39 cellular contexts compared by ENCODE assay signal in genomic region chr13:37290691-37291090, GRCh38.
"Had no signal": no experiment of that assay in that cellular context is flagged by ENCODE, and none has a peak within 500 bp of the region (broad histone marks: within the 10 kb centered on the region; RNA-seq: fewer than 3 reads in every experiment).

No MANE protein-coding gene starts in this region.

- H3K9me3 Mint-ChIP-seq: activated naive CD4-positive, alpha-beta T cell treated with anti-CD3 and anti-CD28 coated beads for 36 hours; activated naive CD4-positive, alpha-beta T cell treated with anti-CD3 and anti-CD28 coated beads, Interleukin-2, amount 50 U/mL, for 24 hours; activated naive CD8-positive, alpha-beta T cell treated with anti-CD3 and anti-CD28 coated beads for 36 hours; activated naive CD8-positive, alpha-beta T cell treated with anti-CD3 and anti-CD28 coated beads, Interleukin-2, amount 50 U/mL, for 24 hours; activated T-helper 1 cell treated with anti-CD3 and anti-CD28 coated beads, Interleukin-12 subunit alpha, Interleukin-12 subunit beta, Interleukin-2, Interleukin-4 antibody, amounts not matched to agents 30 ng/mL and 10 ng/mL and 1 ng/mL, durations not matched to agents 14 hours and 24 hours and 36 hours had no signal

- H3K4me3 Mint-ChIP-seq: activated naive CD4-positive, alpha-beta T cell treated with anti-CD3 and anti-CD28 coated beads for 36 hours; activated naive CD4-positive, alpha-beta T cell treated with anti-CD3 and anti-CD28 coated beads, Interleukin-2, amount 10 ng/mL, durations not matched to agents 7 days and 5 days; activated naive CD4-positive, alpha-beta T cell treated with anti-CD3 and anti-CD28 coated beads, Interleukin-2, amount 50 U/mL, for 24 hours; activated naive CD8-positive, alpha-beta T cell; activated naive CD8-positive, alpha-beta T cell treated with anti-CD3 and anti-CD28 coated beads for 36 hours; activated naive CD8-positive, alpha-beta T cell treated with anti-CD3 and anti-CD28 coated beads, Interleukin-2, amount 10 ng/mL, durations not matched to agents 7 days and 5 days; activated naive CD8-positive, alpha-beta T cell treated with anti-CD3 and anti-CD28 coated beads, Interleukin-2, amount 50 U/mL, for 24 hours; activated T-cell treated with anti-CD3 and anti-CD28 coated beads, Interleukin-2, amount 50 U/mL, for 24 hours; activated T-cell treated with anti-CD3 and anti-CD28 coated beads, Interleukin-2, amount 50 U/mL, for 4 hours; activated T-cell treated with anti-CD3 and anti-CD28 coated beads, Interleukin-2, amount 50 U/mL, for 72 hours; activated T-helper 1 cell treated with anti-CD3 and anti-CD28 coated beads, Interleukin-12 subunit alpha, Interleukin-12 subunit beta, Interleukin-2, Interleukin-4 antibody, amounts not matched to agents 30 ng/mL and 10 ng/mL and 1 ng/mL, durations not matched to agents 14 hours and 24 hours and 36 hours; activated T-helper 17 cell treated with anti-CD3 and anti-CD28 coated beads, Interleukin-2, amount 50 U/mL, for 72 hours; brain; central memory CD8-positive, alpha-beta T cell had no signal

- FAIRE-seq: bronchial epithelial cell had no signal

- H3K4me3 ChIP-seq: adrenal gland, ascending aorta, body of pancreas, breast epithelium, cardiac muscle cell had no signal

- H3K36me3 ChIP-seq: adrenal gland, ascending aorta, brain microvascular endothelial cell, breast epithelium, cardiac muscle cell had no signal

- H3K9me3 ChIP-seq: adrenal gland, ascending aorta, body of pancreas, breast epithelium had no signal

- H3K27me3 Mint-ChIP-seq: activated naive CD4-positive, alpha-beta T cell treated with anti-CD3 and anti-CD28 coated beads, Interleukin-2, amount 10 ng/mL, durations not matched to agents 7 days and 5 days; activated naive CD4-positive, alpha-beta T cell treated with anti-CD3 and anti-CD28 coated beads, Interleukin-2, amount 50 U/mL, for 24 hours; activated naive CD8-positive, alpha-beta T cell; activated naive CD8-positive, alpha-beta T cell treated with anti-CD3 and anti-CD28 coated beads for 36 hours; activated naive CD8-positive, alpha-beta T cell treated with anti-CD3 and anti-CD28 coated beads, Interleukin-2, amount 10 ng/mL, durations not matched to agents 7 days and 5 days; activated naive CD8-positive, alpha-beta T cell treated with anti-CD3 and anti-CD28 coated beads, Interleukin-2, amount 50 U/mL, for 24 hours; activated T-cell treated with anti-CD3 and anti-CD28 coated beads, Interleukin-2, amount 50 U/mL, for 24 hours; activated T-helper 17 cell treated with anti-CD3 and anti-CD28 coated beads, Interleukin-2, amount 50 U/mL, for 72 hours; brain; central memory CD8-positive, alpha-beta T cell had no signal

- H3K27me3 ChIP-seq: adrenal gland, ascending aorta, body of pancreas, brain microvascular endothelial cell, breast epithelium, cardiac muscle cell had no signal

- H3K36me3 Mint-ChIP-seq: activated naive CD4-positive, alpha-beta T cell treated with anti-CD3 and anti-CD28 coated beads, Interleukin-2, amount 10 ng/mL, durations not matched to agents 7 days and 5 days; activated naive CD4-positive, alpha-beta T cell treated with anti-CD3 and anti-CD28 coated beads, Interleukin-2, amount 50 U/mL, for 24 hours; activated naive CD4-positive, alpha-beta T cell treated with anti-CD3 and anti-CD28 coated beads, Interleukin-2, amount 50 U/mL, for 72 hours; activated naive CD8-positive, alpha-beta T cell; activated naive CD8-positive, alpha-beta T cell treated with anti-CD3 and anti-CD28 coated beads for 36 hours; activated naive CD8-positive, alpha-beta T cell treated with anti-CD3 and anti-CD28 coated beads, Interleukin-2, amount 10 ng/mL, durations not matched to agents 7 days and 5 days; brain had no signal

- H3K4me1 Mint-ChIP-seq: activated naive CD4-positive, alpha-beta T cell treated with anti-CD3 and anti-CD28 coated beads, Interleukin-2, amount 10 ng/mL, durations not matched to agents 7 days and 5 days; activated naive CD4-positive, alpha-beta T cell treated with anti-CD3 and anti-CD28 coated beads, Interleukin-2, amount 50 U/mL, for 24 hours; activated naive CD8-positive, alpha-beta T cell treated with anti-CD3 and anti-CD28 coated beads for 36 hours; activated naive CD8-positive, alpha-beta T cell treated with anti-CD3 and anti-CD28 coated beads, Interleukin-2, amount 10 ng/mL, durations not matched to agents 7 days and 5 days; activated naive CD8-positive, alpha-beta T cell treated with anti-CD3 and anti-CD28 coated beads, Interleukin-2, amount 50 U/mL, for 24 hours; activated T-helper 17 cell treated with anti-CD3 and anti-CD28 coated beads, Interleukin-2, amount 50 U/mL, for 72 hours; brain; central memory CD8-positive, alpha-beta T cell had no signal

- DNase-seq: activated effector memory CD4-positive, alpha-beta T cell treated with anti-CD3 and anti-CD28 coated beads, Interleukin-2, amount 50 U/mL, for 16 hours; activated effector memory CD4-positive, alpha-beta T cell treated with Interleukin-2 at 50 U/mL for 16 hours; activated gamma-delta T cell; activated gamma-delta T cell treated with Interleukin-2 at 50 U/mL for 16 hours; activated naive CD4-positive, alpha-beta T cell; activated naive CD4-positive, alpha-beta T cell treated with anti-CD3 and anti-CD28 coated beads for 36 hours; activated naive CD4-positive, alpha-beta T cell treated with anti-CD3 and anti-CD28 coated beads, Interleukin-2, amount 10 ng/mL, durations not matched to agents 7 days and 5 days; activated naive CD4-positive, alpha-beta T cell treated with anti-CD3 and anti-CD28 coated beads, Interleukin-2, amount 50 U/mL, for 16 hours; activated naive CD4-positive, alpha-beta T cell treated with Interleukin-2 at 50 U/mL for 16 hours; activated naive CD8-positive, alpha-beta T cell treated with anti-CD3 and anti-CD28 coated beads for 36 hours; activated naive CD8-positive, alpha-beta T cell treated with anti-CD3 and anti-CD28 coated beads, Interleukin-2, amount 10 ng/mL, durations not matched to agents 7 days and 5 days; activated naive CD8-positive, alpha-beta T cell treated with anti-CD3 and anti-CD28 coated beads, Interleukin-2, amount 50 U/mL, for 24 hours; activated T-cell treated with anti-CD3 and anti-CD28 coated beads, Interleukin-2, amount 50 U/mL, for 1 hour; activated T-cell treated with anti-CD3 and anti-CD28 coated beads, Interleukin-2, amount 50 U/mL, for 24 hours; activated T-cell treated with anti-CD3 and anti-CD28 coated beads, Interleukin-2, amount 50 U/mL, for 4 hours; activated T-cell treated with anti-CD3 and anti-CD28 coated beads, Interleukin-2, amount 50 U/mL, for 48 hours; activated T-cell treated with anti-CD3 and anti-CD28 coated beads, Interleukin-2, amount 50 U/mL, for 72 hours; adrenal gland; amniotic stem cell; amygdala; anterior cingulate cortex; aorta; body of pancreas; brain microvascular endothelial cell; caudate nucleus; central memory CD4-positive, alpha-beta T cell; cerebellar nuclear complex had no signal

- H3K27ac Mint-ChIP-seq: activated naive CD4-positive, alpha-beta T cell treated with anti-CD3 and anti-CD28 coated beads for 36 hours; activated naive CD4-positive, alpha-beta T cell treated with anti-CD3 and anti-CD28 coated beads, Interleukin-2, amount 10 ng/mL, durations not matched to agents 7 days and 5 days; activated naive CD4-positive, alpha-beta T cell treated with anti-CD3 and anti-CD28 coated beads, Interleukin-2, amount 50 U/mL, for 24 hours; activated naive CD4-positive, alpha-beta T cell treated with anti-CD3 and anti-CD28 coated beads, Interleukin-2, amount 50 U/mL, for 72 hours; activated naive CD8-positive, alpha-beta T cell; activated naive CD8-positive, alpha-beta T cell treated with anti-CD3 and anti-CD28 coated beads for 36 hours; activated naive CD8-positive, alpha-beta T cell treated with anti-CD3 and anti-CD28 coated beads, Interleukin-2, amount 10 ng/mL, durations not matched to agents 7 days and 5 days; activated naive CD8-positive, alpha-beta T cell treated with anti-CD3 and anti-CD28 coated beads, Interleukin-2, amount 50 U/mL, for 24 hours; activated T-cell treated with anti-CD3 and anti-CD28 coated beads, Interleukin-2, amount 50 U/mL, for 24 hours; activated T-cell treated with anti-CD3 and anti-CD28 coated beads, Interleukin-2, amount 50 U/mL, for 72 hours; activated T-helper 1 cell treated with anti-CD3 and anti-CD28 coated beads, Interleukin-12 subunit alpha, Interleukin-12 subunit beta, Interleukin-2, Interleukin-4 antibody, amounts not matched to agents 30 ng/mL and 10 ng/mL and 1 ng/mL, durations not matched to agents 14 hours and 24 hours and 36 hours; activated T-helper 17 cell treated with anti-CD3 and anti-CD28 coated beads, Interleukin-2, amount 50 U/mL, for 72 hours; activated T-helper 2 cell treated with anti-CD3 and anti-CD28 coated beads, Interferon-gamma antibody, Interleukin-2, Interleukin-4, amounts not matched to agents 10 μg/mL and 5 μg/mL and 100 μg/mL, durations not matched to agents 14 hours and 24 hours and 36 hours had no signal

- H3K4me1 ChIP-seq: adrenal gland, ascending aorta, body of pancreas, breast epithelium had no signal

- ATAC-seq: activated naive CD4-positive, alpha-beta T cell treated with anti-CD3 and anti-CD28 coated beads, Interleukin-2, amount 50 U/mL, for 72 hours; activated naive CD8-positive, alpha-beta T cell treated with anti-CD3 and anti-CD28 coated beads, Interleukin-2, amount 50 U/mL, for 24 hours; activated T-cell treated with anti-CD3 and anti-CD28 coated beads, Interleukin-2, amount 50 U/mL, for 4 hours; activated T-cell treated with anti-CD3 and anti-CD28 coated beads, Interleukin-2, amount 50 U/mL, for 72 hours; activated T-helper 17 cell treated with anti-CD3 and anti-CD28 coated beads, Interleukin-2, amount 50 U/mL, for 72 hours; body of pancreas had no signal

- H3K27ac ChIP-seq: adrenal gland, ascending aorta, body of pancreas, brain microvascular endothelial cell, breast epithelium, cardiac muscle cell had no signal
